ENCODE assay signal across 24 cellular contexts in genomic region chr3:77686560-77686959, GRCh38.
DNase-seq lines count a peak whose midpoint lies in the region; ATAC-seq and TF ChIP-seq lines count a peak whose summit lies in the region.
"Had no signal": no experiment of that assay in that cellular context is flagged by ENCODE, and none has a peak within 500 bp of the region (broad histone marks: within the 10 kb centered on the region; RNA-seq: fewer than 3 reads in every experiment).

No MANE protein-coding gene starts in this region.

- H3K9me3 ChIP-seq in NT2/D1 (ENCODE audit: insufficient read depth, low read length) (peaks cover 32% of the 10 kb centered on the region), iPS-20b (ENCODE audit: insufficient read depth, low read depth, low read length) (peaks cover 14% of the 10 kb centered on the region)

- TF ChIP-seq CTCF in foreskin fibroblast (IDR thresholded peaks at IDR 0.05; ENCODE audit: low read depth, low read length): no peak

- no peak overlapping the region for H3K9ac ChIP-seq in NT2/D1 (ENCODE audit: insufficient read length, low read depth)
- H3K9ac ChIP-seq in iPS-20b (ENCODE audit: low read depth, low read length): no peak overlapping the region
- H3K9ac ChIP-seq: SK-N-SH had no signal

- H3K36me3 Mint-ChIP-seq in activated CD8-positive, alpha-beta memory T cell treated with anti-CD3 and anti-CD28 coated beads, Interleukin-2, amount 10 ng/mL, durations not matched to agents 7 days and 5 days: no peaks in the 10 kb centered on the region
- H3K36me3 Mint-ChIP-seq in activated naive CD4-positive, alpha-beta T cell treated with anti-CD3 and anti-CD28 coated beads, Interleukin-2, amount 50 U/mL, for 72 hours: peaks cover 6 to 16% of the 10 kb centered on the region in 2 donors
- H3K36me3 Mint-ChIP-seq: activated naive CD8-positive, alpha-beta T cell treated with anti-CD3 and anti-CD28 coated beads, Interleukin-2, amount 10 ng/mL, durations not matched to agents 7 days and 5 days; CD8-positive, alpha-beta T cell had no signal

- no peak overlapping the region for H3K27ac ChIP-seq in iPS-20b (ENCODE audit: low read length)
- H3K27ac ChIP-seq: 22Rv1, esophagus muscularis mucosa, gastroesophageal sphincter, RWPE1, WERI-Rb-1 had no signal

- H3K4me1 Mint-ChIP-seq in activated CD8-positive, alpha-beta memory T cell treated with anti-CD3 and anti-CD28 coated beads, Interleukin-2, amount 10 ng/mL, durations not matched to agents 7 days and 5 days: no peaks in the 10 kb centered on the region
- H3K4me1 Mint-ChIP-seq: activated naive CD8-positive, alpha-beta T cell treated with anti-CD3 and anti-CD28 coated beads, Interleukin-2, amount 10 ng/mL, durations not matched to agents 7 days and 5 days; naive B cell had no signal

- H3K9me3 Mint-ChIP-seq in activated CD8-positive, alpha-beta memory T cell treated with anti-CD3 and anti-CD28 coated beads, Interleukin-2, amount 10 ng/mL, durations not matched to agents 7 days and 5 days (ENCODE audit: low read depth): peaks cover 6% of the 10 kb centered on the region
- H3K9me3 Mint-ChIP-seq in activated naive CD4-positive, alpha-beta T cell treated with anti-CD3 and anti-CD28 coated beads, Interleukin-2, amount 50 U/mL, for 72 hours: peaks cover 20 to 25% of the 10 kb centered on the region in 2 donors

- H3K4me3 Mint-ChIP-seq in activated CD8-positive, alpha-beta memory T cell treated with anti-CD3 and anti-CD28 coated beads, Interleukin-2, amount 10 ng/mL, durations not matched to agents 7 days and 5 days: no peak overlapping the region
- H3K4me3 Mint-ChIP-seq: activated naive CD8-positive, alpha-beta T cell treated with anti-CD3 and anti-CD28 coated beads, Interleukin-2, amount 10 ng/mL, durations not matched to agents 7 days and 5 days; CD8-positive, alpha-beta T cell; naive B cell had no signal

- H3K27ac Mint-ChIP-seq in activated CD8-positive, alpha-beta memory T cell treated with anti-CD3 and anti-CD28 coated beads, Interleukin-2, amount 10 ng/mL, durations not matched to agents 7 days and 5 days: no peak overlapping the region
- H3K27ac Mint-ChIP-seq in activated naive CD4-positive, alpha-beta T cell treated with anti-CD3 and anti-CD28 coated beads, Interleukin-2, amount 50 U/mL, for 72 hours: no peak overlapping the region
- H3K27ac Mint-ChIP-seq: activated naive CD8-positive, alpha-beta T cell treated with anti-CD3 and anti-CD28 coated beads, Interleukin-2, amount 10 ng/mL, durations not matched to agents 7 days and 5 days; activated T-helper 2 cell treated with anti-CD3 and anti-CD28 coated beads, Interferon-gamma antibody, Interleukin-2, Interleukin-4, amounts not matched to agents 10 μg/mL and 5 μg/mL and 100 μg/mL, durations not matched to agents 14 hours and 24 hours and 36 hours; CD8-positive, alpha-beta T cell; naive B cell had no signal

- H3K4me1 ChIP-seq in NT2/D1 (ENCODE audit: insufficient read depth, insufficient read length) (no peaks in the 10 kb centered on the region), iPS-20b (ENCODE audit: insufficient read depth, low read length) (peaks cover 21% of the 10 kb centered on the region; the same call in 1 of the 2 replicates)
- H3K4me1 ChIP-seq: esophagus muscularis mucosa, gastroesophageal sphincter had no signal

- no peaks in the 10 kb centered on the region for H3K27me3 Mint-ChIP-seq in activated CD8-positive, alpha-beta memory T cell treated with anti-CD3 and anti-CD28 coated beads, Interleukin-2, amount 10 ng/mL, durations not matched to agents 7 days and 5 days
- H3K27me3 Mint-ChIP-seq: activated naive CD8-positive, alpha-beta T cell treated with anti-CD3 and anti-CD28 coated beads, Interleukin-2, amount 10 ng/mL, durations not matched to agents 7 days and 5 days; naive B cell had no signal

- no peaks in the 10 kb centered on the region for H3K27me3 ChIP-seq in NT2/D1 (ENCODE audit: insufficient read depth, insufficient read length)
- no peaks in the 10 kb centered on the region for H3K27me3 ChIP-seq in iPS-20b (ENCODE audit: insufficient read depth, low read length)
- H3K27me3 ChIP-seq: esophagus muscularis mucosa, gastroesophageal sphincter had no signal

- H3K36me3 ChIP-seq in NT2/D1 (ENCODE audit: insufficient read depth, insufficient read length, low read length) (no peaks in the 10 kb centered on the region), iPS-20b (ENCODE audit: insufficient read depth, low read depth, low read length) (no peaks in the 10 kb centered on the region)
- H3K36me3 ChIP-seq: esophagus muscularis mucosa, gastroesophageal sphincter, WERI-Rb-1 had no signal

- no peak overlapping the region for H3K4me3 ChIP-seq in NT2/D1 (ENCODE audit: insufficient read length, low read depth)
- peak overlapping the region; percentile 0; the same call in 1 of the 2 replicates for H3K4me3 ChIP-seq in iPS-20b (ENCODE audit: low read length)
- H3K4me3 ChIP-seq in foreskin fibroblast (ENCODE audit: low read depth in 1 of 2, low read length in 2 of 2): no peak overlapping the region
- H3K4me3 ChIP-seq: esophagus muscularis mucosa, gastroesophageal sphincter had no signal

- DNase-seq in DMS 273 (lab: John Stamatoyannopoulos, UW; ENCODE audit: unreplicated experiment): peak; percentile 1
- no peak for DNase-seq in DMS 273 treated with DMSO at 0.1 percent for 48 hours (lab: John Stamatoyannopoulos, UW)
- peak; percentile 2 for DNase-seq in NCI-H1417 treated with DMSO at 0.1 percent for 48 hours (lab: John Stamatoyannopoulos, UW)
- DNase-seq in NT2/D1 (ENCODE audit: low read depth, low spot score): peak; percentile 50
- DNase-seq in foreskin fibroblast: no peak
- no peak for DNase-seq in activated CD8-positive, alpha-beta memory T cell treated with anti-CD3 and anti-CD28 coated beads, Interleukin-2, amount 10 ng/mL, durations not matched to agents 7 days and 5 days
- no peak for DNase-seq in activated naive CD4-positive, alpha-beta T cell treated with anti-CD3 and anti-CD28 coated beads, Interleukin-2, amount 50 U/mL, for 72 hours (ENCODE audit: low spot score in 2 of 2)
- DNase-seq: activated CD8-positive, alpha-beta memory T cell treated with anti-CD3 and anti-CD28 coated beads, Interleukin-2, amount 50 U/mL, for 48 hours; activated naive CD8-positive, alpha-beta T cell treated with anti-CD3 and anti-CD28 coated beads, Interleukin-2, amount 10 ng/mL, durations not matched to agents 7 days and 5 days; CD8-positive, alpha-beta T cell; effector CD8-positive, alpha-beta T cell; mesendoderm; naive B cell; NCI-H1436 treated with DMSO at 0.1 percent for 48 hours; SK-N-SH; small intestine; stimulated activated naive CD4-positive, alpha-beta T cell; WERI-Rb-1 had no signal

- no peak for ATAC-seq in activated CD8-positive, alpha-beta memory T cell treated with anti-CD3 and anti-CD28 coated beads, Interleukin-2, amount 10 ng/mL, durations not matched to agents 7 days and 5 days
- no peak for ATAC-seq in activated naive CD4-positive, alpha-beta T cell treated with anti-CD3 and anti-CD28 coated beads, Interleukin-2, amount 50 U/mL, for 72 hours
- ATAC-seq: CD8-positive, alpha-beta T cell; gastroesophageal sphincter had no signal

- CTCF ChIA-PET in activated CD8-positive, alpha-beta memory T cell treated with anti-CD3 and anti-CD28 coated beads, Interleukin-2, amount 10 ng/mL, durations not matched to agents 7 days and 5 days (lab: Charles Lee): no interaction called here

Comparison
In these comparisons a context has a peak if more than half of its experiments do, and no peak if none do; other contexts are left out.
1. DNase-seq: peak in DMS 273 (single experiment), NCI-H1417 treated with DMSO at 0.1 percent for 48 hours (single experiment) and NT2/D1 (single experiment); none in DMS 273 treated with DMSO at 0.1 percent for 48 hours (single experiment), foreskin fibroblast (0 of 2), activated CD8-positive, alpha-beta memory T cell treated with anti-CD3 and anti-CD28 coated beads, Interleukin-2, amount 10 ng/mL, durations not matched to agents 7 days and 5 days (single experiment) and activated naive CD4-positive, alpha-beta T cell treated with anti-CD3 and anti-CD28 coated beads, Interleukin-2, amount 50 U/mL, for 72 hours (0 of 2).